20 cellular contexts compared by ENCODE assay signal in the genomic region with DNA sequence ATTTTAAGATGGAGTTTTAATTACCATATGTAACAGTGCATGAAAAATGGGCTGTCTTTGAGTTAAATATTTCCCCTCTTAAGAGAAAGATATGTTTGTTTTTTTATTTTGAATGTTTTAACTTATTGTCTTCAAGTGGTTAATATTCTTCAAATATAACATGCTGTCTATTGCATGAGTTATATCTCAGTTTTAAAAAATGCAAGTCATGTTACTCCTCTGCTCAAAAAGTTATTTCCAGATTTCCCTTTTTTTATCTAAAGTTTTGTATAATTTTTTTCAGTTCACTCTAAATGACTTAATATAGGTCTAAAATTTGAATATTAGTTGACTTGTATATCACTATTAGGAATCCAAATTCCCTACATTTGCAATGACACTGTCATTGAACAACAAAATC.
"Had no signal": no experiment of that assay in that cellular context is flagged by ENCODE, and none has a peak within 500 bp of the region (broad histone marks: within the 10 kb centered on the region; RNA-seq: fewer than 3 reads in every experiment).

No MANE protein-coding gene starts in this region.

- H3K4me1 ChIP-seq: parathyroid adenoma had no signal

- ATAC-seq: effector memory CD8-positive, alpha-beta T cell; gastroesophageal sphincter; psoas muscle; sciatic nerve; stimulated activated memory B cell treated with anti-CD40 and anti-IgM and Interleukin-4, amounts not matched to agents 10 μg/mL and 1 μg/mL and 100 μg/mL, for 72 hours; stimulated activated naive CD8-positive, alpha-beta T cell treated with anti-CD3 and anti-CD28 coated beads, Interleukin-15, amount 100 ng/mL, for 72 hours had no signal

- H3K27ac ChIP-seq: epithelial cell of prostate, esophagus muscularis mucosa, gastroesophageal sphincter, parathyroid adenoma, psoas muscle, spleen, thoracic aorta, transverse colon had no signal

- H3K9me3 ChIP-seq: esophagus muscularis mucosa, gastroesophageal sphincter, psoas muscle, spleen, thoracic aorta, transverse colon had no signal

- DNase-seq: effector memory CD8-positive, alpha-beta T cell; glutamatergic neuron; immature natural killer cell; naive B cell; occipital lobe; psoas muscle; retina; spleen; stimulated activated CD4-positive, alpha-beta T cell treated with anti-CD3 and anti-CD28 coated beads, Interleukin-15, amount 100 ng/mL, for 24 hours; stimulated activated CD4-positive, alpha-beta T cell treated with anti-CD3 and anti-CD28 coated beads, Interleukin-1b, Interleukin-23, amount 100 ng/mL, for 48 hours; stimulated activated CD4-positive, alpha-beta T cell treated with anti-CD3 and anti-CD28 coated beads, Interleukin-4, amount 100 ng/mL, for 24 hours; stimulated activated naive CD8-positive, alpha-beta T cell treated with anti-CD3 and anti-CD28 coated beads, Interleukin-15, amount 100 ng/mL, for 72 hours; transverse colon had no signal

- H3K36me3 ChIP-seq: thoracic aorta had no signal

- H3K4me3 ChIP-seq: esophagus muscularis mucosa, gastroesophageal sphincter, psoas muscle, spleen, thoracic aorta, transverse colon had no signal

- H3K9ac ChIP-seq: parathyroid adenoma had no signal
